Comparison of ENCODE assay signal across 11 cellular contexts in the genomic region with DNA sequence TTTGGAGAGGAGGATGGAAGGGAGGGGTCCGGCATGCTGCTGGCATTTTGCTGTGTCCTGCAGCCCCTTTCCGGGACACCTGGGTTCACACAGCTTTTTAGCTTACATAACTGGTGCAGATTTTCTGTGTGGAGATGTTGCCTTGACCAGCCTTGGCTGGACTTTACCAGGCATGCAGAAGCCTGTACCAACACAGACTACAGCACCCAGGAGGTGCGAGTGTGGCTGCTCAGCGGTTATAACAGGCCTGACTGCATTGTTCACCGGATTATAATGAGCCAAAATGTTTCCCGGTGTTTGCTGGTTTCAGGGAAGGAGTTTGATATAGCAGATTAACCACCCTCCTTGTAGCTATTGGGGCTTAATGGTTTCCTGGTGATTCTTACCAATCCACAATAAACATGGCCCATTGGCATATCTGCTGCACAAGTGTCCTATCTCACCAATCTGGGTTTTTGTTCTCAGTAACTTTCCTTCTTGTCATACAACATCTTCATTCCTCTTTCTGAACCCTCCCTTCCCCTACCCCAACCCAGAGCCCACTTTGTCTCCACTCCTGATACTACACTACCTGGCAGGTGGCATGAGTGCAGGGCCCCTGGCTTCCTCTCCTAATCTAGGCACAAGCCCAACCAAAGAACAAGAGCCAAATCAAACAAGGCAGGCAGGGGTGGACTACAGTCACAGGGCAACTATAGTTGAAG. TPM values are rescaled to one million over a fixed set of nuclear protein-coding genes. Genes with fewer than 3 reads are reported as not detected.
DNase-seq lines count a peak whose midpoint lies in the region; ATAC-seq and TF ChIP-seq lines count a peak whose summit lies in the region.
"Had no signal": no experiment of that assay in that cellular context is flagged by ENCODE, and none has a peak within 500 bp of the region (broad histone marks: within the 10 kb centered on the region; RNA-seq: fewer than 3 reads in every experiment).

No MANE protein-coding gene starts in this region.

- no peaks in the 10 kb centered on the region for H3K27me3 Mint-ChIP-seq in activated CD4-positive, alpha-beta T cell treated with anti-CD3 and anti-CD28 coated beads, Interleukin-2, amount 10 ng/mL, durations not matched to agents 7 days and 5 days

- ATAC-seq in body of pancreas = no peak
- no peak for ATAC-seq in gastrocnemius medialis
- ATAC-seq in GM21367 (IDR thresholded peaks at IDR 0.05; ENCODE audit: unreplicated experiment) = no peak
- ATAC-seq in HG03442 (IDR thresholded peaks at IDR 0.05; ENCODE audit: unreplicated experiment) = no peak

- H3K27me3 ChIP-seq in body of pancreas (no peaks in the 10 kb centered on the region), gastrocnemius medialis (no peaks in the 10 kb centered on the region)

- DNase-seq in activated CD4-positive, alpha-beta T cell treated with anti-CD3 and anti-CD28 coated beads, Interleukin-2, amount 10 ng/mL, durations not matched to agents 7 days and 5 days = no peak
- DNase-seq in activated CD4-positive, alpha-beta T cell treated with anti-CD3 and anti-CD28 coated beads for 1 hour = no peak
- peak; percentile 45 for DNase-seq in NCI-H2029 (lab: John Stamatoyannopoulos, UW)
- peak in 2 of 4 donors; percentile 36 to 41 for DNase-seq in body of pancreas
- no peak for DNase-seq in gastrocnemius medialis
- no peak for DNase-seq in activated CD4-positive, alpha-beta T cell treated with anti-CD3 and anti-CD28 coated beads for 4 hours
- DNase-seq: activated naive CD4-positive, alpha-beta T cell; NCI-H1694 had no signal

- H3K4me1 ChIP-seq in body of pancreas = peaks cover 20% of the 10 kb centered on the region
- H3K4me1 ChIP-seq in gastrocnemius medialis = peaks cover 10 to 18% of the 10 kb centered on the region in 2 donors

- CTCF ChIA-PET in activated CD4-positive, alpha-beta T cell treated with anti-CD3 and anti-CD28 coated beads, Interleukin-2, amount 10 ng/mL, durations not matched to agents 7 days and 5 days (lab: Charles Lee) = interaction anchor here (0.6 kb wide), 2 partner anchors 12 to 74 kb away, joined by 3 to 6 read pairs; no protein-coding TSS in a partner anchor

- peaks cover 12% of the 10 kb centered on the region for H3K4me1 Mint-ChIP-seq in activated CD4-positive, alpha-beta T cell treated with anti-CD3 and anti-CD28 coated beads, Interleukin-2, amount 10 ng/mL, durations not matched to agents 7 days and 5 days

- in situ Hi-C loops in gastrocnemius medialis (cut with MboI; ENCODE audit: low sequenced_read_pairs in 4 of 4) = loop anchor here in 2 of 4 donors (25.0 kb wide), 1 partner anchor 135 kb away; the partner anchor contains the start of genes G6PD (in 2 of the 2) and IKBKG (in 2 of the 2)

- H3K9me3 Mint-ChIP-seq in activated CD4-positive, alpha-beta T cell treated with anti-CD3 and anti-CD28 coated beads, Interleukin-2, amount 10 ng/mL, durations not matched to agents 7 days and 5 days = no peaks in the 10 kb centered on the region

- WGBS in body of pancreas, 2 donors = 8 to 53% methylated on average over 4 to 6 of the region's 6 CpGs

- H3K36me3 ChIP-seq in body of pancreas (replicated peaks in 1 of 2; ENCODE audit: insufficient read depth in 1 of 2, low read depth in 2 of 2) = no peaks in the 10 kb centered on the region
- peaks cover 0 to 14% of the 10 kb centered on the region in 2 donors for H3K36me3 ChIP-seq in gastrocnemius medialis

- peaks cover 26% of the 10 kb centered on the region for H3K36me3 Mint-ChIP-seq in activated CD4-positive, alpha-beta T cell treated with anti-CD3 and anti-CD28 coated beads, Interleukin-2, amount 10 ng/mL, durations not matched to agents 7 days and 5 days (ENCODE audit: low read depth)

- H3K27ac ChIP-seq in body of pancreas (peak overlapping the region in 3 of 4 donors; percentile 10 to 55 (median 51)), gastrocnemius medialis (peak overlapping the region; percentile 38 to 98 (median 54))

- intact Hi-C loops in body of pancreas (cut with DNase I) = no loop called here
- intact Hi-C loops in gastrocnemius medialis (cut with DNase I; ENCODE audit: low total_unique reads) = no loop called here

- H3K4me3 Mint-ChIP-seq in activated CD4-positive, alpha-beta T cell treated with anti-CD3 and anti-CD28 coated beads, Interleukin-2, amount 10 ng/mL, durations not matched to agents 7 days and 5 days = no peak overlapping the region

- POLR2A ChIA-PET in activated CD4-positive, alpha-beta T cell treated with anti-CD3 and anti-CD28 coated beads, Interleukin-2, amount 10 ng/mL, durations not matched to agents 7 days and 5 days (lab: Charles Lee) = no interaction called here

- H3K9me3 ChIP-seq in body of pancreas (no peaks in the 10 kb centered on the region), gastrocnemius medialis (no peaks in the 10 kb centered on the region)

- peak overlapping the region; percentile 36 for H3K27ac Mint-ChIP-seq in activated CD4-positive, alpha-beta T cell treated with anti-CD3 and anti-CD28 coated beads, Interleukin-2, amount 10 ng/mL, durations not matched to agents 7 days and 5 days

- no peak for TF ChIP-seq CTCF in body of pancreas (IDR thresholded peaks at IDR 0.05)
- no peak for TF ChIP-seq CTCF in gastrocnemius medialis (IDR thresholded peaks at IDR 0.05 in 4 of 5, conservative IDR thresholded peaks at IDR 0.05 in 1 of 5)

- H3K4me3 ChIP-seq in body of pancreas (no peak overlapping the region), gastrocnemius medialis (no peak overlapping the region)
- H3K4me3 ChIP-seq: GM12878 had no signal

- TF ChIP-seq POLR2A in body of pancreas (IDR thresholded peaks at IDR 0.05) (no peak), gastrocnemius medialis (IDR thresholded peaks at IDR 0.05) (no peak)

RNA-seq across cellular contexts. Expression of gene RPL10, which starts 3.9 kb away (rescaled TPM):
- 1,000 to 10,000 TPM; 1,884 to 2,727 TPM for total RNA-seq in activated CD4-positive, alpha-beta T cell treated with anti-CD3 and anti-CD28 coated beads, Interleukin-2, amount 10 ng/mL, durations not matched to agents 7 days and 5 days
- total RNA-seq in body of pancreas (1,000 to 10,000 TPM; 1,426 to 2,757 TPM), gastrocnemius medialis (1,000 to 10,000 TPM; 3,899 to 6,066 (median 5,720) TPM)

RNA-seq across cellular contexts. Expression of gene DNASE1L1, which starts 7.0 kb away (rescaled TPM):
- total RNA-seq in activated CD4-positive, alpha-beta T cell treated with anti-CD3 and anti-CD28 coated beads, Interleukin-2, amount 10 ng/mL, durations not matched to agents 7 days and 5 days = 10 to 100 TPM; 21.8 to 24.3 TPM
- total RNA-seq in body of pancreas = 10 to 100 TPM in 1 of 2 donors, 1 to 10 TPM in 1; 9.6 to 16.1 TPM
- total RNA-seq in gastrocnemius medialis = 100 to 1,000 TPM in 3 of 4 donors, 10 to 100 TPM in 1; 88.4 to 148 (median 116) TPM

RNA-seq across cellular contexts. Expression of gene TAFAZZIN, which starts 9.3 kb away (rescaled TPM):
- 100 to 1,000 TPM in 1 of 2 experiments, 10 to 100 TPM in 1; 86.6 to 104 TPM for total RNA-seq in activated CD4-positive, alpha-beta T cell treated with anti-CD3 and anti-CD28 coated beads, Interleukin-2, amount 10 ng/mL, durations not matched to agents 7 days and 5 days
- total RNA-seq in body of pancreas = 10 to 100 TPM; 42.0 to 97.6 TPM
- 10 to 100 TPM; 17.6 to 28.3 (median 20.1) TPM for total RNA-seq in gastrocnemius medialis

RNA-seq across cellular contexts. Expression of gene EMD, which starts 23.0 kb away (rescaled TPM):
- 10 to 100 TPM; 52.1 to 59.9 TPM for total RNA-seq in activated CD4-positive, alpha-beta T cell treated with anti-CD3 and anti-CD28 coated beads, Interleukin-2, amount 10 ng/mL, durations not matched to agents 7 days and 5 days
- total RNA-seq in body of pancreas (10 to 100 TPM; 23.6 to 28.3 TPM), gastrocnemius medialis (10 to 100 TPM; 36.2 to 61.5 (median 53.2) TPM)

RNA-seq across cellular contexts. Expression of gene ATP6AP1, which starts 26.4 kb away (rescaled TPM):
- total RNA-seq in activated CD4-positive, alpha-beta T cell treated with anti-CD3 and anti-CD28 coated beads, Interleukin-2, amount 10 ng/mL, durations not matched to agents 7 days and 5 days = 10 to 100 TPM; 46.1 to 46.9 TPM
- total RNA-seq in body of pancreas (10 to 100 TPM; 49.8 to 51.4 TPM), gastrocnemius medialis (10 to 100 TPM; 16.7 to 37.8 (median 26.2) TPM)
